Comparison of ENCODE assay signal across 2 cellular contexts in the genomic region with DNA sequence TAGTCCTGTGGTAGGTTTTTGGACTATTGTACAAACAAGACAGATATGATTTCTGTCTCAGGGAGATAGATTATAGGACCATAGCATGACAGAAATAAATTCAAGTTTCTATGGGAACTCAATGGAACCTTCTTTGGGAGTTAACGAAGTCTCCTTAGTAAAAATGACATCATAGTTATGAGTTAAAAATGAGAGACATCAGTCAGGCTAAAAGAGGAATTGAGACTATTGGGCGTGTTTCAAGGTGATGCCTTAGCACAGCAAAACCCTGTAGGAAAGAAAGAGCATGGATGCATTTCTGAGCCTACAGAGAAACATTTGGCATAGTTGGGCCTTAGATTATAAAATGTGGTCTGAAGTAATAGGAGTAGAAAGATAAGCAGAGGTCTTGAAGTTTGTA.
TF ChIP-seq lines count a peak whose summit lies in the region.

No MANE protein-coding gene starts in this region.

TF ChIP-seq in HepG2, 621 proteins besides CTCF, POLR2A, EP300 and RAD21:
- TF ChIP-seq, protein P1, sequence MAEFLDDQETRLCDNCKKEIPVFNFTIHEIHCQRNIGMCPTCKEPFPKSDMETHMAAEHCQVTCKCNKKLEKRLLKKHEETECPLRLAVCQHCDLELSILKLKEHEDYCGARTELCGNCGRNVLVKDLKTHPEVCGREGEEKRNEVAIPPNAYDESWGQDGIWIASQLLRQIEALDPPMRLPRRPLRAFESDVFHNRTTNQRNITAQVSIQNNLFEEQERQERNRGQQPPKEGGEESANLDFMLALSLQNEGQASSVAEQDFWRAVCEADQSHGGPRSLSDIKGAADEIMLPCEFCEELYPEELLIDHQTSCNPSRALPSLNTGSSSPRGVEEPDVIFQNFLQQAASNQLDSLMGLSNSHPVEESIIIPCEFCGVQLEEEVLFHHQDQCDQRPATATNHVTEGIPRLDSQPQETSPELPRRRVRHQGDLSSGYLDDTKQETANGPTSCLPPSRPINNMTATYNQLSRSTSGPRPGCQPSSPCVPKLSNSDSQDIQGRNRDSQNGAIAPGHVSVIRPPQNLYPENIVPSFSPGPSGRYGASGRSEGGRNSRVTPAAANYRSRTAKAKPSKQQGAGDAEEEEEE (CRISPR knock-in tag; IDR thresholded peaks at IDR 0.05; ENCODE audit: borderline replicate concordance), result no peak
- TF ChIP-seq ZNF777 (CRISPR knock-in tag; IDR thresholded peaks at IDR 0.05) (no peak), ATF7 (IDR thresholded peaks at IDR 0.05) (peak; percentile 74), ATF7 (CRISPR knock-in tag; IDR thresholded peaks at IDR 0.05) (no peak), TARDBP (CRISPR knock-in tag; IDR thresholded peaks at IDR 0.05) (no peak), NFRKB (IDR thresholded peaks at IDR 0.05) (no peak)
- TF ChIP-seq, protein P2, sequence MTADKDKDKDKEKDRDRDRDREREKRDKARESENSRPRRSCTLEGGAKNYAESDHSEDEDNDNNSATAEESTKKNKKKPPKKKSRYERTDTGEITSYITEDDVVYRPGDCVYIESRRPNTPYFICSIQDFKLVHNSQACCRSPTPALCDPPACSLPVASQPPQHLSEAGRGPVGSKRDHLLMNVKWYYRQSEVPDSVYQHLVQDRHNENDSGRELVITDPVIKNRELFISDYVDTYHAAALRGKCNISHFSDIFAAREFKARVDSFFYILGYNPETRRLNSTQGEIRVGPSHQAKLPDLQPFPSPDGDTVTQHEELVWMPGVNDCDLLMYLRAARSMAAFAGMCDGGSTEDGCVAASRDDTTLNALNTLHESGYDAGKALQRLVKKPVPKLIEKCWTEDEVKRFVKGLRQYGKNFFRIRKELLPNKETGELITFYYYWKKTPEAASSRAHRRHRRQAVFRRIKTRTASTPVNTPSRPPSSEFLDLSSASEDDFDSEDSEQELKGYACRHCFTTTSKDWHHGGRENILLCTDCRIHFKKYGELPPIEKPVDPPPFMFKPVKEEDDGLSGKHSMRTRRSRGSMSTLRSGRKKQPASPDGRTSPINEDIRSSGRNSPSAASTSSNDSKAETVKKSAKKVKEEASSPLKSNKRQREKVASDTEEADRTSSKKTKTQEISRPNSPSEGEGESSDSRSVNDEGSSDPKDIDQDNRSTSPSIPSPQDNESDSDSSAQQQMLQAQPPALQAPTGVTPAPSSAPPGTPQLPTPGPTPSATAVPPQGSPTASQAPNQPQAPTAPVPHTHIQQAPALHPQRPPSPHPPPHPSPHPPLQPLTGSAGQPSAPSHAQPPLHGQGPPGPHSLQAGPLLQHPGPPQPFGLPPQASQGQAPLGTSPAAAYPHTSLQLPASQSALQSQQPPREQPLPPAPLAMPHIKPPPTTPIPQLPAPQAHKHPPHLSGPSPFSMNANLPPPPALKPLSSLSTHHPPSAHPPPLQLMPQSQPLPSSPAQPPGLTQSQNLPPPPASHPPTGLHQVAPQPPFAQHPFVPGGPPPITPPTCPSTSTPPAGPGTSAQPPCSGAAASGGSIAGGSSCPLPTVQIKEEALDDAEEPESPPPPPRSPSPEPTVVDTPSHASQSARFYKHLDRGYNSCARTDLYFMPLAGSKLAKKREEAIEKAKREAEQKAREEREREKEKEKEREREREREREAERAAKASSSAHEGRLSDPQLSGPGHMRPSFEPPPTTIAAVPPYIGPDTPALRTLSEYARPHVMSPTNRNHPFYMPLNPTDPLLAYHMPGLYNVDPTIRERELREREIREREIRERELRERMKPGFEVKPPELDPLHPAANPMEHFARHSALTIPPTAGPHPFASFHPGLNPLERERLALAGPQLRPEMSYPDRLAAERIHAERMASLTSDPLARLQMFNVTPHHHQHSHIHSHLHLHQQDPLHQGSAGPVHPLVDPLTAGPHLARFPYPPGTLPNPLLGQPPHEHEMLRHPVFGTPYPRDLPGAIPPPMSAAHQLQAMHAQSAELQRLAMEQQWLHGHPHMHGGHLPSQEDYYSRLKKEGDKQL (CRISPR knock-in tag; IDR thresholded peaks at IDR 0.05; ENCODE audit: low read depth), result no peak

TF ChIP-seq in GM12878, 131 proteins besides CTCF, POLR2A, EP300 and RAD21 (continued from another document):
- peak; percentile 45; the same call in 1 of the 2 replicates for TF ChIP-seq SPI1 (IDR thresholded peaks at IDR 0.05; ENCODE audit: borderline replicate concordance, insufficient read depth, low read depth, low read length)
- TF ChIP-seq ATF7 (IDR thresholded peaks at IDR 0.05; ENCODE audit: low read depth), result peak; percentile 86
